ENCODE assay signal across 1 cellular context in genomic region chr1:2412773-2413494, GRCh38.
TF ChIP-seq lines count a peak whose summit lies in the region.

No MANE protein-coding gene starts in this region.

TF ChIP-seq in GM12878, 131 proteins besides CTCF, POLR2A, EP300 and RAD21 (continued from another document and continues in another):
- TF ChIP-seq, protein P1, sequence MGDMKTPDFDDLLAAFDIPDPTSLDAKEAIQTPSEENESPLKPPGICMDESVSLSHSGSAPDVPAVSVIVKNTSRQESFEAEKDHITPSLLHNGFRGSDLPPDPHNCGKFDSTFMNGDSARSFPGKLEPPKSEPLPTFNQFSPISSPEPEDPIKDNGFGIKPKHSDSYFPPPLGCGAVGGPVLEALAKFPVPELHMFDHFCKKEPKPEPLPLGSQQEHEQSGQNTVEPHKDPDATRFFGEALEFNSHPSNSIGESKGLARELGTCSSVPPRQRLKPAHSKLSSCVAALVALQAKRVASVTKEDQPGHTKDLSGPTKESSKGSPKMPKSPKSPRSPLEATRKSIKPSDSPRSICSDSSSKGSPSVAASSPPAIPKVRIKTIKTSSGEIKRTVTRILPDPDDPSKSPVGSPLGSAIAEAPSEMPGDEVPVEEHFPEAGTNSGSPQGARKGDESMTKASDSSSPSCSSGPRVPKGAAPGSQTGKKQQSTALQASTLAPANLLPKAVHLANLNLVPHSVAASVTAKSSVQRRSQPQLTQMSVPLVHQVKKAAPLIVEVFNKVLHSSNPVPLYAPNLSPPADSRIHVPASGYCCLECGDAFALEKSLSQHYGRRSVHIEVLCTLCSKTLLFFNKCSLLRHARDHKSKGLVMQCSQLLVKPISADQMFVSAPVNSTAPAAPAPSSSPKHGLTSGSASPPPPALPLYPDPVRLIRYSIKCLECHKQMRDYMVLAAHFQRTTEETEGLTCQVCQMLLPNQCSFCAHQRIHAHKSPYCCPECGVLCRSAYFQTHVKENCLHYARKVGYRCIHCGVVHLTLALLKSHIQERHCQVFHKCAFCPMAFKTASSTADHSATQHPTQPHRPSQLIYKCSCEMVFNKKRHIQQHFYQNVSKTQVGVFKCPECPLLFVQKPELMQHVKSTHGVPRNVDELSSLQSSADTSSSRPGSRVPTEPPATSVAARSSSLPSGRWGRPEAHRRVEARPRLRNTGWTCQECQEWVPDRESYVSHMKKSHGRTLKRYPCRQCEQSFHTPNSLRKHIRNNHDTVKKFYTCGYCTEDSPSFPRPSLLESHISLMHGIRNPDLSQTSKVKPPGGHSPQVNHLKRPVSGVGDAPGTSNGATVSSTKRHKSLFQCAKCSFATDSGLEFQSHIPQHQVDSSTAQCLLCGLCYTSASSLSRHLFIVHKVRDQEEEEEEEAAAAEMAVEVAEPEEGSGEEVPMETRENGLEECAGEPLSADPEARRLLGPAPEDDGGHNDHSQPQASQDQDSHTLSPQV (IDR thresholded peaks at IDR 0.05) = no peak
- TF ChIP-seq TARDBP (IDR thresholded peaks at IDR 0.05; ENCODE audit: borderline replicate concordance) = no peak
- TF ChIP-seq CEBPZ (IDR thresholded peaks at IDR 0.05; ENCODE audit: low read depth, low read length) = no peak
- TF ChIP-seq RELA (IDR thresholded peaks at IDR 0.05; ENCODE audit: borderline replicate concordance, partially characterized antibody) = no peak
- TF ChIP-seq CHD1 (IDR thresholded peaks at IDR 0.05; ENCODE audit: low read depth, low read length) = no peak
- TF ChIP-seq NFYA (IDR thresholded peaks at IDR 0.05; ENCODE audit: borderline replicate concordance, low read depth, low read length) = no peak
- TF ChIP-seq HSF1 (IDR thresholded peaks at IDR 0.05; ENCODE audit: low read depth, low read length) = no peak
- no peak for TF ChIP-seq STAT1 (conservative IDR thresholded peaks at IDR 0.05)
- TF ChIP-seq BCL11A (IDR thresholded peaks at IDR 0.05; ENCODE audit: low read depth, low read length) = no peak
- no peak for TF ChIP-seq SIN3A (IDR thresholded peaks at IDR 0.05; ENCODE audit: low read depth, low read length)
- no peak for TF ChIP-seq ASH2L (IDR thresholded peaks at IDR 0.05; ENCODE audit: borderline replicate concordance, low read depth)
- TF ChIP-seq KDM1A (IDR thresholded peaks at IDR 0.05; ENCODE audit: borderline replicate concordance) = no peak
- peak; percentile 53 for TF ChIP-seq NKRF (conservative IDR thresholded peaks at IDR 0.05)
- no peak for TF ChIP-seq PAX8 (IDR thresholded peaks at IDR 0.05)
- no peak for TF ChIP-seq SREBF1 (IDR thresholded peaks at IDR 0.05; ENCODE audit: low read length)
- no peak for TF ChIP-seq MTA3 (IDR thresholded peaks at IDR 0.05; ENCODE audit: borderline replicate concordance, low read length)
- TF ChIP-seq, protein P2, sequence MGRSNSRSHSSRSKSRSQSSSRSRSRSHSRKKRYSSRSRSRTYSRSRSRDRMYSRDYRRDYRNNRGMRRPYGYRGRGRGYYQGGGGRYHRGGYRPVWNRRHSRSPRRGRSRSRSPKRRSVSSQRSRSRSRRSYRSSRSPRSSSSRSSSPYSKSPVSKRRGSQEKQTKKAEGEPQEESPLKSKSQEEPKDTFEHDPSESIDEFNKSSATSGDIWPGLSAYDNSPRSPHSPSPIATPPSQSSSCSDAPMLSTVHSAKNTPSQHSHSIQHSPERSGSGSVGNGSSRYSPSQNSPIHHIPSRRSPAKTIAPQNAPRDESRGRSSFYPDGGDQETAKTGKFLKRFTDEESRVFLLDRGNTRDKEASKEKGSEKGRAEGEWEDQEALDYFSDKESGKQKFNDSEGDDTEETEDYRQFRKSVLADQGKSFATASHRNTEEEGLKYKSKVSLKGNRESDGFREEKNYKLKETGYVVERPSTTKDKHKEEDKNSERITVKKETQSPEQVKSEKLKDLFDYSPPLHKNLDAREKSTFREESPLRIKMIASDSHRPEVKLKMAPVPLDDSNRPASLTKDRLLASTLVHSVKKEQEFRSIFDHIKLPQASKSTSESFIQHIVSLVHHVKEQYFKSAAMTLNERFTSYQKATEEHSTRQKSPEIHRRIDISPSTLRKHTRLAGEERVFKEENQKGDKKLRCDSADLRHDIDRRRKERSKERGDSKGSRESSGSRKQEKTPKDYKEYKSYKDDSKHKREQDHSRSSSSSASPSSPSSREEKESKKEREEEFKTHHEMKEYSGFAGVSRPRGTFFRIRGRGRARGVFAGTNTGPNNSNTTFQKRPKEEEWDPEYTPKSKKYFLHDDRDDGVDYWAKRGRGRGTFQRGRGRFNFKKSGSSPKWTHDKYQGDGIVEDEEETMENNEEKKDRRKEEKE (IDR thresholded peaks at IDR 0.05) = no peak
- no peak for TF ChIP-seq NRF1 (conservative IDR thresholded peaks at IDR 0.05; ENCODE audit: low read depth, low read length)
- TF ChIP-seq HDGF (IDR thresholded peaks at IDR 0.05) = no peak
- no peak for TF ChIP-seq FOXM1 (IDR thresholded peaks at IDR 0.05; ENCODE audit: low read depth, low read length)
- no peak for TF ChIP-seq SUZ12 (IDR thresholded peaks at IDR 0.05; ENCODE audit: unreplicated experiment)
- TF ChIP-seq EED (IDR thresholded peaks at IDR 0.05; ENCODE audit: low read depth) = no peak
- 0 out of 2 replicates have a peak, but pooled peaks have one; percentile 1 for TF ChIP-seq TBL1XR1 (IDR thresholded peaks at IDR 0.05; ENCODE audit: low read depth, low read length)
- no peak for TF ChIP-seq E2F4 (IDR thresholded peaks at IDR 0.05; ENCODE audit: low read depth, low read length)
- TF ChIP-seq ZBED1 (IDR thresholded peaks at IDR 0.05; ENCODE audit: borderline replicate concordance) = no peak
- peak; percentile 55 for TF ChIP-seq ZNF687 (IDR thresholded peaks at IDR 0.05)
- TF ChIP-seq DPF2 (IDR thresholded peaks at IDR 0.05) = peak; percentile 18; the same call in 1 of the 2 replicates
- no peak for TF ChIP-seq PRDM15 (CRISPR knock-in tag; IDR thresholded peaks at IDR 0.05)
- peak; percentile 53; the same call in 1 of the 2 replicates for TF ChIP-seq SMARCA5 (IDR thresholded peaks at IDR 0.05)
- TF ChIP-seq LARP7 (IDR thresholded peaks at IDR 0.05) = peak; percentile 41; the same call in 1 of the 2 replicates
- TF ChIP-seq FOS (IDR thresholded peaks at IDR 0.05; ENCODE audit: borderline replicate concordance, extremely low read depth, insufficient read length) = no peak
- TF ChIP-seq MEF2B (IDR thresholded peaks at IDR 0.05; ENCODE audit: partially characterized antibody, poor library complexity, severe bottlenecking) = peak; percentile 74
